9 cellular contexts compared by ENCODE assay signal in the genomic region with DNA sequence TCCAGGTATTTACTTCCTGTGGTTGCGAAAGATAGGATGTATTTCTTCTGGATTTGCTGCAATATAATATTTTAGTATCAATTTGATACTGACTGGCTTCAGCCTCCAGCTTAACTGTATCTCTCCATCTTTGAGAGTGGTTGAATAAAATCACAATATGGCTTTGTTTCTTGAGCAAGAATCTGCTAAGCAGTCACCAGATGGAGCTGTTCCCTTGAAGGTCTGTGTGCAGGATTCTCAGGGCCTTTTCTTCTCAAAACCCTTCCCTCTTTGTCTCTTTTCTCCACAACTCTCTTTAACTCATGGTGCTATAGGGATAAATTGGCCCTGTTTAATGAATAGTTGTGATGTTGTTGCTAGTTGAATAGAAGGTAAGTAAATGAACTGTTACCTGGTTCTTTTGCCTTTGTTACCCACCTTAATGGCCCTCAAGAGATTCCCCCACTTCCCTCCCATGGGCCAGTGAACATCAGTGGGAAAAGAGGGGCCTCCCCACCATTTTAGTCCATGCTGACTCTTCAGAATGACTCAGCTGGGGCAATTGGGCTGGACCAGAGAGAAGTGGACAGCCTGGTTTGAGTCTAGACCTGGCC. TPM values are rescaled to one million over a fixed set of nuclear protein-coding genes. Genes with fewer than 3 reads are reported as not detected.
A peak's percentile ranks its signal among the peaks of the same experiment; 100 is the strongest.
DNase-seq lines count a peak whose midpoint lies in the region; ATAC-seq and TF ChIP-seq lines count a peak whose summit lies in the region.
"Had no signal": no experiment of that assay in that cellular context is flagged by ENCODE, and none has a peak within 500 bp of the region (broad histone marks: within the 10 kb centered on the region; RNA-seq: fewer than 3 reads in every experiment).

No MANE protein-coding gene starts in this region.

- H3K9ac ChIP-seq in DND-41 (ENCODE audit: low read depth, low read length): no peak overlapping the region

- H3K36me3 ChIP-seq in DND-41 (ENCODE audit: insufficient read depth, low read length) (no peaks in the 10 kb centered on the region), esophagus muscularis mucosa (no peaks in the 10 kb centered on the region)
- no peaks in the 10 kb centered on the region for H3K36me3 ChIP-seq in CD4-positive, alpha-beta memory T cell (ENCODE audit: insufficient read depth, low read length)
- H3K36me3 ChIP-seq: SJSA1 had no signal

- H3K4me1 Mint-ChIP-seq in CD4-positive, alpha-beta memory T cell: peaks cover 5 to 15% (median 9%) of the 10 kb centered on the region in 4 donors

- CTCF ChIA-PET in CD4-positive, alpha-beta memory T cell (lab: Charles Lee; ENCODE audit: partially characterized antibody): interaction anchor here (1.5 kb wide), 1 partner anchor 1204 kb away, joined by 3 read pairs; no protein-coding TSS in a partner anchor

- H3K27me3 ChIP-seq in DND-41 (ENCODE audit: insufficient read depth, low read length, poor library complexity) (no peaks in the 10 kb centered on the region), esophagus muscularis mucosa (no peaks in the 10 kb centered on the region)
- no peaks in the 10 kb centered on the region for H3K27me3 ChIP-seq in CD4-positive, alpha-beta memory T cell (ENCODE audit: insufficient read depth, low read length)
- H3K27me3 ChIP-seq: SJSA1 had no signal

- intact Hi-C loops in esophagus muscularis mucosa (cut with DNase I): loop anchor here (10.0 kb wide), 2 partner anchors 104 to 264 kb away; no protein-coding TSS in a partner anchor
- intact Hi-C loops in CD4-positive, alpha-beta memory T cell (cut with micrococcal nuclease): no loop called here

- H3K4me3 ChIP-seq in DND-41 (ENCODE audit: low read depth in 1 of 2, low read length in 2 of 2) (no peak overlapping the region), LNCaP clone FGC (ENCODE audit: low read depth, low read length) (no peak overlapping the region), esophagus muscularis mucosa (no peak overlapping the region)
- no peak overlapping the region for H3K4me3 ChIP-seq in CD4-positive, alpha-beta memory T cell (ENCODE audit: low read length in 2 of 2)
- H3K4me3 ChIP-seq: SJSA1 had no signal

- no peak overlapping the region for H3K4me2 ChIP-seq in DND-41 (ENCODE audit: insufficient read depth, low read length)

- H3K27ac ChIP-seq in DND-41 (ENCODE audit: low read length) (no peak overlapping the region), esophagus muscularis mucosa (replicated peaks in 1 of 4) (no peak overlapping the region)
- no peak overlapping the region for H3K27ac ChIP-seq in CD4-positive, alpha-beta memory T cell (ENCODE audit: low read depth, low read length)
- H3K27ac ChIP-seq: SJSA1 had no signal

- no peak overlapping the region for H3K4me3 Mint-ChIP-seq in CD4-positive, alpha-beta memory T cell

- no peaks in the 10 kb centered on the region for H3K79me2 ChIP-seq in DND-41 (ENCODE audit: insufficient read depth, low read length)

- no peak overlapping the region for H2AFZ ChIP-seq in DND-41 (ENCODE audit: low read depth, low read length)

- peak; percentile 64 for TF ChIP-seq CTCF in DND-41 (IDR thresholded peaks at IDR 0.05; ENCODE audit: borderline replicate concordance, extremely low read depth, low read length, poor library complexity, severe bottlenecking)
- peak; percentile 76 for TF ChIP-seq CTCF in LNCaP clone FGC (IDR thresholded peaks at IDR 0.05; ENCODE audit: control insufficient read depth, extremely low read depth, insufficient read depth)
- peak; percentile 47 to 57 (median 55) for TF ChIP-seq CTCF in esophagus muscularis mucosa (IDR thresholded peaks at IDR 0.05)

- H3K4me1 ChIP-seq in DND-41 (ENCODE audit: insufficient read depth, low read length): no peaks in the 10 kb centered on the region
- H3K4me1 ChIP-seq in esophagus muscularis mucosa: peaks cover 4 to 17% (median 14%) of the 10 kb centered on the region in 4 donors
- peaks cover 12% of the 10 kb centered on the region for H3K4me1 ChIP-seq in CD4-positive, alpha-beta memory T cell (ENCODE audit: insufficient read depth, low read length)

- peak; percentile 42; the same call in 1 of the 3 replicates for ATAC-seq in DND-41 (ENCODE audit: insufficient read depth, low read depth)
- no peak for ATAC-seq in HG03139 (IDR thresholded peaks at IDR 0.05; ENCODE audit: unreplicated experiment)
- ATAC-seq in HG02642 (IDR thresholded peaks at IDR 0.05; ENCODE audit: poor library complexity, unreplicated experiment): no peak

- POLR2A ChIA-PET in CD4-positive, alpha-beta memory T cell (lab: Charles Lee; ENCODE audit: partially characterized antibody): no interaction called here

- WGBS in esophagus muscularis mucosa: 100% methylated on average over 1 of the region's 1 CpG

- peaks cover 8% of the 10 kb centered on the region in 2 donors for H3K27me3 Mint-ChIP-seq in CD4-positive, alpha-beta memory T cell

- no peaks in the 10 kb centered on the region for H3K9me3 Mint-ChIP-seq in CD4-positive, alpha-beta memory T cell

- no peak for TF ChIP-seq POLR2A in esophagus muscularis mucosa (IDR thresholded peaks at IDR 0.05; ENCODE audit: low read depth)

- TF ChIP-seq EP300 in esophagus muscularis mucosa (IDR thresholded peaks at IDR 0.05): no peak

- no peak overlapping the region for H3K27ac Mint-ChIP-seq in CD4-positive, alpha-beta memory T cell

- H3K36me3 Mint-ChIP-seq in CD4-positive, alpha-beta memory T cell: no peaks in the 10 kb centered on the region

- H3K9me3 ChIP-seq in DND-41 (ENCODE audit: insufficient read depth, low read length, severe bottlenecking): no peaks in the 10 kb centered on the region
- H3K9me3 ChIP-seq in esophagus muscularis mucosa: no peaks in the 10 kb centered on the region
- H3K9me3 ChIP-seq in CD4-positive, alpha-beta memory T cell (ENCODE audit: control insufficient read depth in 1 of 2, low read length in 2 of 2): no peaks in the 10 kb centered on the region
- H3K9me3 ChIP-seq: SJSA1 had no signal

- no peaks in the 10 kb centered on the region for H4K20me1 ChIP-seq in DND-41 (ENCODE audit: insufficient read depth, low read length)

- DNase-seq in DND-41: peak; percentile 19
- DNase-seq in LNCaP clone FGC (ENCODE audit: low read depth): no peak
- DNase-seq in SIG-M5 (lab: John Stamatoyannopoulos, UW): peak; percentile 3
- DNase-seq in esophagus muscularis mucosa (ENCODE audit: extremely low spot score): peak; percentile 39
- peak; percentile 69 for DNase-seq in pons (ENCODE audit: low spot score)
- DNase-seq in CD4-positive, alpha-beta memory T cell: no peak

RNA-seq across cellular contexts. Expression of a gene that starts 34.8 kb away (rescaled TPM):
- 10 to 100 TPM in 2 of 4 donors, 1 to 10 TPM in 2; 6.2 to 11.9 (median 10.5) TPM for total RNA-seq in esophagus muscularis mucosa
- 1 to 10 TPM in 1 of 2 experiments, under 1 TPM in 1; 0.55 to 1.8 TPM for total RNA-seq in CD4-positive, alpha-beta memory T cell
- under 1 TPM; 0.34 to 0.37 TPM for polyA plus RNA-seq in CD4-positive, alpha-beta memory T cell

Comparison
In these comparisons a context has a peak if more than half of its experiments do, and no peak if none do; other contexts are left out.
1. DNase-seq: peak in DND-41 (single experiment), SIG-M5 (single experiment), esophagus muscularis mucosa (single experiment) and pons (single experiment); none in LNCaP clone FGC (single experiment) and CD4-positive, alpha-beta memory T cell (0 of 5).
2. Peak in every context shown above with its lines, with median percentiles within 50 percentile points of each other: CTCF ChIP-seq.